ENCODE assay signal across 9 cellular contexts in genomic region chr19:22634450-22634827, GRCh38. TPM values are rescaled to one million over a fixed set of nuclear protein-coding genes. Genes with fewer than 3 reads are reported as not detected.
DNase-seq lines count a peak whose midpoint lies in the region; ATAC-seq and TF ChIP-seq lines count a peak whose summit lies in the region.
"Had no signal": no experiment of that assay in that cellular context is flagged by ENCODE, and none has a peak within 500 bp of the region (broad histone marks: within the 10 kb centered on the region; RNA-seq: fewer than 3 reads in every experiment).

No MANE protein-coding gene starts in this region.

- DNase-seq in Daoy (ENCODE audit: low read depth) (peak; percentile 3), IMR-90 (no peak), epithelial cell of esophagus (ENCODE audit: low read depth) (no peak), sigmoid colon (no peak), NCI-H345 treated with DMSO at 0.1 percent for 48 hours (lab: John Stamatoyannopoulos, UW; ENCODE audit: unreplicated experiment) (no peak), SHP77 (lab: John Stamatoyannopoulos, UW) (no peak), endodermal cell (no peak)
- no peak for DNase-seq in stimulated activated CD4-positive, alpha-beta T cell treated with anti-CD3 and anti-CD28 coated beads, Interleukin-4, amount 100 ng/mL, for 4 hours

- CTCF ChIA-PET in IMR-90 (lab: Yijun Ruan, JAX): no interaction called here

- H3K79me1 ChIP-seq in IMR-90 (ENCODE audit: low read depth in 1 of 2, low read length in 2 of 2): 0 out of 4 replicates have a peak, but pooled peaks cover 0 to 2% of the 10 kb centered on the region in 2 experiments

- no peak overlapping the region for H4K5ac ChIP-seq in IMR-90 (ENCODE audit: low read depth, low read length)

- H3K4me1 Mint-ChIP-seq in endodermal cell: no peaks in the 10 kb centered on the region

- intact Hi-C loops in IMR-90 (cut with micrococcal nuclease): no loop called here
- intact Hi-C loops in sigmoid colon (cut with DNase I): no loop called here

- H3K4me3 ChIP-seq in IMR-90 (ENCODE audit: insufficient read depth, low read depth, low read length) (peak overlapping the region; percentile 89), epithelial cell of esophagus (ENCODE audit: low read length) (peak overlapping the region; percentile 71), sigmoid colon (peak overlapping the region; percentile 53 to 77 (median 64)), endodermal cell (ENCODE audit: low read length) (no peak overlapping the region)
- H3K4me3 ChIP-seq: SK-N-MC had no signal

- H3K9ac ChIP-seq in IMR-90 (ENCODE audit: low read depth, low read length): no peak overlapping the region; the same call in 1 of the 2 replicates
- no peak overlapping the region for H3K9ac ChIP-seq in endodermal cell (ENCODE audit: extremely low read depth, low read length, poor library complexity, severe bottlenecking)

- no peak overlapping the region for H3K4me3 Mint-ChIP-seq in endodermal cell

- H3K4ac ChIP-seq in IMR-90 (ENCODE audit: low read depth, low read length): no peak overlapping the region

- dilution Hi-C loops in IMR-90 (cut with HindIII; ENCODE audit: low sequenced_read_pairs, unreplicated experiment): no loop called here

- H2BK120ac ChIP-seq in IMR-90 (ENCODE audit: low read depth, low read length): no peak overlapping the region

- H3K56ac ChIP-seq in IMR-90 (ENCODE audit: extremely low read depth, insufficient read depth, low read length): no peak overlapping the region

- TF ChIP-seq POLR2A in IMR-90 (IDR thresholded peaks at IDR 0.05; ENCODE audit: low read depth, low read length) (no peak), sigmoid colon (IDR thresholded peaks at IDR 0.05) (no peak)

- no peak overlapping the region for H4K91ac ChIP-seq in IMR-90 (ENCODE audit: insufficient read depth, low read depth, low read length)

- POLR2A ChIA-PET in IMR-90 (lab: Charles Lee; ENCODE audit: unreplicated experiment): no interaction called here

- H3K36me3 ChIP-seq in IMR-90 (ENCODE audit: control insufficient read depth, insufficient read depth, low read length): no peaks in the 10 kb centered on the region
- no peaks in the 10 kb centered on the region for H3K36me3 ChIP-seq in sigmoid colon
- no peaks in the 10 kb centered on the region for H3K36me3 ChIP-seq in endodermal cell (ENCODE audit: control insufficient read depth, insufficient read depth, low read length)

- peak; percentile 54 for ATAC-seq in IMR-90 (ENCODE audit: low read depth)

- no peak overlapping the region for H2BK5ac ChIP-seq in IMR-90 (ENCODE audit: low read depth, low read length, poor library complexity, severe bottlenecking)

- in situ Hi-C loops in IMR-90 (cut with MboI; ENCODE audit: low sequenced_read_pairs): no loop called here

- H2AFZ ChIP-seq in IMR-90 (replicated peaks; ENCODE audit: low read length, poor library complexity): peak overlapping the region; percentile 90

- H3K27me3 ChIP-seq in IMR-90 (ENCODE audit: control insufficient read depth, insufficient read depth, low read length): no peaks in the 10 kb centered on the region
- no peaks in the 10 kb centered on the region for H3K27me3 ChIP-seq in sigmoid colon
- no peaks in the 10 kb centered on the region for H3K27me3 ChIP-seq in endodermal cell (ENCODE audit: control insufficient read depth, insufficient read depth, low read length, poor library complexity, severe bottlenecking)

- no peak overlapping the region for H2BK20ac ChIP-seq in IMR-90 (ENCODE audit: low read depth, low read length)

- no peaks in the 10 kb centered on the region for H3K4me1 ChIP-seq in IMR-90 (ENCODE audit: control insufficient read depth, insufficient read depth, low read length)
- peaks cover 0 to 7% (median 6%) of the 10 kb centered on the region in 4 donors for H3K4me1 ChIP-seq in sigmoid colon
- H3K4me1 ChIP-seq in endodermal cell (ENCODE audit: control insufficient read depth, insufficient read depth, low read length): no peaks in the 10 kb centered on the region

- no peak overlapping the region for H2AK5ac ChIP-seq in IMR-90 (ENCODE audit: low read depth, low read length)

- H3K27ac ChIP-seq in IMR-90 (ENCODE audit: insufficient read depth, low read length) (no peak overlapping the region; the same call in 1 of the 2 replicates), sigmoid colon (peak overlapping the region in 1 of 4 donors; percentile 10), endodermal cell (ENCODE audit: low read depth, low read length) (no peak overlapping the region)
- H3K27ac ChIP-seq: SK-N-MC had no signal

- no peaks in the 10 kb centered on the region for H4K20me1 ChIP-seq in IMR-90 (ENCODE audit: insufficient read depth, low read length)

- no peak overlapping the region for H3K27ac Mint-ChIP-seq in endodermal cell

- BruUV-seq in IMR-90 (replicated peaks; lab: Mats Ljungman, UMichigan): no TSS peak

- TF ChIP-seq CTCF in IMR-90 (conservative IDR thresholded peaks at IDR 0.05; ENCODE audit: low read depth, low read length) (no peak), epithelial cell of esophagus (IDR thresholded peaks at IDR 0.05; ENCODE audit: insufficient read depth, low read depth, low read length, missing control alignments) (no peak), sigmoid colon (IDR thresholded peaks at IDR 0.05) (no peak), endodermal cell (conservative IDR thresholded peaks at IDR 0.05) (no peak)

- 0% methylated on average over 6 of the region's 24 CpGs; no CpG with 5 or more reads in 1 of the 2 experiments for whole genome bisulfite sequencing in IMR-90 (ENCODE audit: extremely low coverage in 2 of 2, insufficient read length in 1 of 2), 2 experiments
- 1 to 8% methylated on average over 24 of the region's 24 CpGs for WGBS in sigmoid colon, 2 donors
- 84 to 88% methylated on average over 6 to 24 of the region's 24 CpGs for WGBS in endodermal cell (ENCODE audit: insufficient coverage in 1 of 2, insufficient read length in 1 of 2), 2 experiments

- no peaks in the 10 kb centered on the region for H3K36me3 Mint-ChIP-seq in endodermal cell (ENCODE audit: low read depth)

- no peak overlapping the region for H2BK15ac ChIP-seq in IMR-90 (ENCODE audit: low read depth, low read length)

- peaks cover 1% of the 10 kb centered on the region for H3K27me3 Mint-ChIP-seq in endodermal cell (ENCODE audit: insufficient read depth)

- H4K8ac ChIP-seq in IMR-90 (ENCODE audit: low read depth in 2 of 2, low read length in 2 of 2): peak overlapping the region in 1 of 2 experiments; percentile 33; a peak in 1 of 4 replicates

- H3K9me1 ChIP-seq in IMR-90 (ENCODE audit: insufficient read depth, low read length): no peaks in the 10 kb centered on the region

- no peak for TF ChIP-seq EP300 in sigmoid colon (IDR thresholded peaks at IDR 0.05)

- peak overlapping the region; percentile 67 for H3K4me2 ChIP-seq in IMR-90 (ENCODE audit: low read depth, low read length)

- no peak overlapping the region for H3K14ac ChIP-seq in IMR-90 (replicated peaks; ENCODE audit: low read depth, low read length)

- no peak overlapping the region for H2AK9ac ChIP-seq in IMR-90 (replicated peaks; ENCODE audit: low read depth, low read length, poor library complexity)

- H3K9me3 ChIP-seq in IMR-90 (ENCODE audit: control insufficient read depth, insufficient read depth, low read length) (no peaks in the 10 kb centered on the region; the same call in 1 of the 2 replicates), sigmoid colon (no peaks in the 10 kb centered on the region), endodermal cell (ENCODE audit: control insufficient read depth, low read length) (peaks cover 59% of the 10 kb centered on the region)

- TF ChIP-seq RAD21 in IMR-90 (IDR thresholded peaks at IDR 0.05; ENCODE audit: low read length): no peak

- no peak overlapping the region for H3K18ac ChIP-seq in IMR-90 (ENCODE audit: low read depth, low read length)

- peaks cover 80% of the 10 kb centered on the region for H3K9me3 Mint-ChIP-seq in endodermal cell

- H3K23ac ChIP-seq in IMR-90 (ENCODE audit: low read depth, low read length): no peak overlapping the region

TF ChIP-seq in IMR-90, 13 proteins besides CTCF, POLR2A, EP300 and RAD21 (continues in another document):
- no peak for TF ChIP-seq USF2 (IDR thresholded peaks at IDR 0.05; ENCODE audit: low read depth, low read length)
- TF ChIP-seq MXI1 (IDR thresholded peaks at IDR 0.05; ENCODE audit: borderline replicate concordance, low read depth, low read length): no peak
- no peak for TF ChIP-seq SMC3 (IDR thresholded peaks at IDR 0.05; ENCODE audit: low read depth, low read length)
- no peak for TF ChIP-seq BHLHE40 (IDR thresholded peaks at IDR 0.05; ENCODE audit: low read depth, low read length)
- TF ChIP-seq CEBPB (IDR thresholded peaks at IDR 0.05; ENCODE audit: low read depth, low read length): no peak
- TF ChIP-seq MAFK (IDR thresholded peaks at IDR 0.05; ENCODE audit: low read depth, low read length): no peak
- TF ChIP-seq NFE2L2 (IDR thresholded peaks at IDR 0.05; ENCODE audit: low read depth, low read length): no peak
- TF ChIP-seq ELK1 (IDR thresholded peaks at IDR 0.05; ENCODE audit: borderline replicate concordance, low read depth, low read length): no peak
- TF ChIP-seq CHD1 (IDR thresholded peaks at IDR 0.05; ENCODE audit: low read depth, low read length): no peak

RNA-seq across cellular contexts. Expression of gene ZNF492, which starts 0.3 kb away (rescaled TPM):
- 1.1 and 2.3 TPM in 2 replicates for total RNA-seq in Daoy (2014; rRNA removed; shearing (Covaris generic))
- 1.3 and 1.4 TPM in 2 replicates for total RNA-seq in IMR-90 (2012; rRNA removed)
- polyA plus RNA-seq in IMR-90 (2012; rRNA removed): 0.14 and 0.19 TPM in 2 replicates
- 0.03 and 0.08 TPM in 2 replicates for polyA plus RNA-seq in IMR-90 (2012; cell fraction: cytosol; rRNA removed)
- 0.03 and 0.16 TPM in 2 replicates for polyA plus RNA-seq in IMR-90 (2012; cell fraction: nucleus; rRNA removed; ENCODE audit: low replicate concordance)
- total RNA-seq in sigmoid colon: under 1 TPM in 3 of 4 donors, not detected in 1; 0.14 to 0.33 (median 0.28) TPM
- polyA plus RNA-seq in sigmoid colon: under 1 TPM in 1 of 3 donors, not detected in 2; 0.48 TPM
- not detected for total RNA-seq in endodermal cell
- polyA plus RNA-seq in endodermal cell (2013, experiment 1 of 2): not detected
- polyA plus RNA-seq in endodermal cell (2013, experiment 2 of 2): not detected
